9 cellular contexts compared by ENCODE assay signal in the genomic region with DNA sequence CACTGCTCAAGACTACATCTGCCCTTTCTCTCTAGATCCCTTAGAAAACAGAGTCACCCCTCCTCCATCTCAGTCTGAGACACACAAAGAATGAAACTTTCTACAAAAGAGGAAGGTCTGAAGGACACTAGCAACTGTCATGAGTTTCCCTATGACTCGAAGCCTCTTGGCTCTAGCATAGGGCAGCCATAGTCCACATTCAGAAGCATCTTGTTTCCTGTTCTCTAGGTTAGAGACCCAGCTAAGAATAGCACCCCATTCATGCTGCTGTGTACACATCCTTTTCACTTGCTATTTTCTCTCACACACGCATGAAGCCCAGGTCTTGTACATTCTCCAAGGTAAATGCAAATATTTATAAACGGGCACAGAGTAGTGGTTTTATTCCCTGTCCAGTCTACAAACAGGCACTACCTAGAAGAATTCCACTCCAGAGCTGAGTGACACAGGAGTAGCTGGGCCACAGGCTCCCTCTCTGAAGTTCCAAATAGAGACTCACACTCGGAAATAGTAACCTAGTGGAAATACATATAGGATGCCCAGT. TPM values are rescaled to one million over a fixed set of nuclear protein-coding genes. Genes with fewer than 3 reads are reported as not detected.
DNase-seq lines count a peak whose midpoint lies in the region; ATAC-seq and TF ChIP-seq lines count a peak whose summit lies in the region.
"Not testable (repeated sequence)": the region's sequence is repeated elsewhere in the genome, so short reads cannot be mapped to it uniquely, and the experiment has no call there.
"Had no signal": no experiment of that assay in that cellular context is flagged by ENCODE, and none has a peak within 500 bp of the region (broad histone marks: within the 10 kb centered on the region; RNA-seq: fewer than 3 reads in every experiment).

No MANE protein-coding gene starts in this region.

- WGBS in gastroesophageal sphincter (ENCODE audit: low coverage in 1 of 2), 2 donors: no CpG with 5 or more reads among the region's 4 CpGs

- CTCF ChIA-PET in Panc1 (lab: Charles Lee): not testable (repeated sequence)

- not testable (repeated sequence) for H3K4me3 ChIP-seq in Panc1 (ENCODE audit: low read depth in 2 of 2, low read length in 2 of 2); gastroesophageal sphincter

- not testable (repeated sequence) for H3K27ac ChIP-seq in Panc1 (ENCODE audit: low read length); gastroesophageal sphincter

- not testable (repeated sequence) for H3K9me3 Mint-ChIP-seq in natural killer cell treated with Interleukin-12 subunit alpha and Interleukin-12 subunit beta and Interleukin-15 and Interleukin-18, amount 100 ng/mL, for 72 hours

- H3K36me3 Mint-ChIP-seq in natural killer cell treated with Interleukin-12 subunit alpha and Interleukin-12 subunit beta and Interleukin-15 and Interleukin-18, amount 100 ng/mL, for 72 hours: not testable (repeated sequence)

- H3K4me1 ChIP-seq in Panc1 (ENCODE audit: control insufficient read depth, insufficient read depth, low read length); gastroesophageal sphincter: not testable (repeated sequence)

- ATAC-seq in GM18505 (IDR thresholded peaks at IDR 0.05; ENCODE audit: unreplicated experiment): peak; percentile 98
- peak; percentile 98 for ATAC-seq in GM19351 (IDR thresholded peaks at IDR 0.05; ENCODE audit: unreplicated experiment)
- peak; percentile 100 for ATAC-seq in GM21576 (IDR thresholded peaks at IDR 0.05; ENCODE audit: unreplicated experiment)
- ATAC-seq in HG02885 (IDR thresholded peaks at IDR 0.05; ENCODE audit: poor library complexity, unreplicated experiment): peak; percentile 99
- peak; percentile 97 for ATAC-seq in HG03196 (IDR thresholded peaks at IDR 0.05; ENCODE audit: unreplicated experiment)
- ATAC-seq in Panc1: not testable (repeated sequence)
- ATAC-seq in gastroesophageal sphincter: peak; percentile 42
- peak; percentile 94 to 97 for ATAC-seq in natural killer cell treated with Interleukin-12 subunit alpha and Interleukin-12 subunit beta and Interleukin-15 and Interleukin-18, amount 100 ng/mL, for 72 hours

- not testable (repeated sequence) for TF ChIP-seq EP300 in gastroesophageal sphincter (IDR thresholded peaks at IDR 0.05)

- TF ChIP-seq CTCF in Panc1 (IDR thresholded peaks at IDR 0.05); gastroesophageal sphincter (IDR thresholded peaks at IDR 0.05): not testable (repeated sequence)

- H3K27me3 Mint-ChIP-seq in natural killer cell treated with Interleukin-12 subunit alpha and Interleukin-12 subunit beta and Interleukin-15 and Interleukin-18, amount 100 ng/mL, for 72 hours: not testable (repeated sequence)

- intact Hi-C loops in Panc1 (cut with micrococcal nuclease; ENCODE audit: unreplicated experiment): not testable (repeated sequence)

- not testable (repeated sequence) for H3K4me3 Mint-ChIP-seq in natural killer cell treated with Interleukin-12 subunit alpha and Interleukin-12 subunit beta and Interleukin-15 and Interleukin-18, amount 100 ng/mL, for 72 hours

- POLR2A ChIA-PET in Panc1 (lab: Charles Lee): not testable (repeated sequence)

- BruUV-seq in Panc1 (replicated peaks; lab: Mats Ljungman, UMichigan): TSS peak; percentile 51

- H3K27ac Mint-ChIP-seq in natural killer cell treated with Interleukin-12 subunit alpha and Interleukin-12 subunit beta and Interleukin-15 and Interleukin-18, amount 100 ng/mL, for 72 hours: not testable (repeated sequence)

- not testable (repeated sequence) for H3K36me3 ChIP-seq in Panc1 (ENCODE audit: control insufficient read depth, insufficient read depth, low read length); gastroesophageal sphincter

- in situ Hi-C loops in Panc1 (cut with HindIII; ENCODE audit: low pct_unique_long_range_greater_than_20kb, low sequenced_read_pairs): not testable (repeated sequence)

- TF ChIP-seq POLR2A in GM18505 (IDR thresholded peaks at IDR 0.05; ENCODE audit: borderline replicate concordance, extremely low read depth, insufficient read depth, insufficient read length); gastroesophageal sphincter (IDR thresholded peaks at IDR 0.05): not testable (repeated sequence)

- not testable (repeated sequence) for H3K4me1 Mint-ChIP-seq in natural killer cell treated with Interleukin-12 subunit alpha and Interleukin-12 subunit beta and Interleukin-15 and Interleukin-18, amount 100 ng/mL, for 72 hours (ENCODE audit: low read depth in 2 of 2)

- DNase-seq in Panc1 (ENCODE audit: low read depth, low spot score); natural killer cell treated with Interleukin-12 subunit alpha and Interleukin-12 subunit beta and Interleukin-15 and Interleukin-18, amount 100 ng/mL, for 72 hours (ENCODE audit: low spot score): not testable (repeated sequence)

- not testable (repeated sequence) for H3K27me3 ChIP-seq in Panc1 (ENCODE audit: control insufficient read depth, insufficient read depth, low read length); gastroesophageal sphincter

- H3K9me3 ChIP-seq in Panc1 (ENCODE audit: control insufficient read depth, insufficient read depth, low read depth, low read length); gastroesophageal sphincter: not testable (repeated sequence)

RNA-seq across cellular contexts. Expression of gene SRGAP2B, which starts 39.8 kb away (rescaled TPM):
- 42.4 TPM for total RNA-seq in Panc1 (2021; ENCODE audit: unreplicated experiment)
- polyA plus RNA-seq in Panc1 (2012; ENCODE audit: insufficient read length): 13.9 TPM
- 10 to 100 TPM; 13.1 to 27.9 (median 20.2) TPM for total RNA-seq in gastroesophageal sphincter
- 10 to 100 TPM; 46.6 to 64.4 TPM for total RNA-seq in natural killer cell treated with Interleukin-12 subunit alpha and Interleukin-12 subunit beta and Interleukin-15 and Interleukin-18, amount 100 ng/mL, for 72 hours

RNA-seq across cellular contexts. Expression of gene FAM72D, which starts 40.5 kb away (rescaled TPM):
- total RNA-seq in Panc1 (2021; ENCODE audit: unreplicated experiment): 12.8 TPM
- 2.9 TPM for polyA plus RNA-seq in Panc1 (2012; ENCODE audit: insufficient read length)
- total RNA-seq in gastroesophageal sphincter: under 1 TPM in 2 of 4 donors, not detected in 2; 0.15 to 0.40 TPM
- total RNA-seq in natural killer cell treated with Interleukin-12 subunit alpha and Interleukin-12 subunit beta and Interleukin-15 and Interleukin-18, amount 100 ng/mL, for 72 hours: 10 to 100 TPM; 10.1 to 10.5 TPM
- total RNA-seq: CD4-positive, alpha-beta memory T cell had no signal
- polyA plus RNA-seq: CD4-positive, alpha-beta memory T cell had no signal
